1 cellular context compared by ENCODE assay signal in genomic region chr1:235239821-235240220, GRCh38.
TF ChIP-seq lines count a peak whose summit lies in the region.

No MANE protein-coding gene starts in this region.

TF ChIP-seq in GM12878, 131 proteins besides CTCF, POLR2A, EP300 and RAD21 (continued from another document):
- TF ChIP-seq NFXL1 (IDR thresholded peaks at IDR 0.05; ENCODE audit: borderline replicate concordance): no peak
- TF ChIP-seq RUNX3 (IDR thresholded peaks at IDR 0.05; ENCODE audit: low read length): no peak
- no peak for TF ChIP-seq TCF12 (IDR thresholded peaks at IDR 0.05; ENCODE audit: low read depth, low read length)
TF ChIP-seq in GM12878: peak in this region for 0.
